In the genomic region with DNA sequence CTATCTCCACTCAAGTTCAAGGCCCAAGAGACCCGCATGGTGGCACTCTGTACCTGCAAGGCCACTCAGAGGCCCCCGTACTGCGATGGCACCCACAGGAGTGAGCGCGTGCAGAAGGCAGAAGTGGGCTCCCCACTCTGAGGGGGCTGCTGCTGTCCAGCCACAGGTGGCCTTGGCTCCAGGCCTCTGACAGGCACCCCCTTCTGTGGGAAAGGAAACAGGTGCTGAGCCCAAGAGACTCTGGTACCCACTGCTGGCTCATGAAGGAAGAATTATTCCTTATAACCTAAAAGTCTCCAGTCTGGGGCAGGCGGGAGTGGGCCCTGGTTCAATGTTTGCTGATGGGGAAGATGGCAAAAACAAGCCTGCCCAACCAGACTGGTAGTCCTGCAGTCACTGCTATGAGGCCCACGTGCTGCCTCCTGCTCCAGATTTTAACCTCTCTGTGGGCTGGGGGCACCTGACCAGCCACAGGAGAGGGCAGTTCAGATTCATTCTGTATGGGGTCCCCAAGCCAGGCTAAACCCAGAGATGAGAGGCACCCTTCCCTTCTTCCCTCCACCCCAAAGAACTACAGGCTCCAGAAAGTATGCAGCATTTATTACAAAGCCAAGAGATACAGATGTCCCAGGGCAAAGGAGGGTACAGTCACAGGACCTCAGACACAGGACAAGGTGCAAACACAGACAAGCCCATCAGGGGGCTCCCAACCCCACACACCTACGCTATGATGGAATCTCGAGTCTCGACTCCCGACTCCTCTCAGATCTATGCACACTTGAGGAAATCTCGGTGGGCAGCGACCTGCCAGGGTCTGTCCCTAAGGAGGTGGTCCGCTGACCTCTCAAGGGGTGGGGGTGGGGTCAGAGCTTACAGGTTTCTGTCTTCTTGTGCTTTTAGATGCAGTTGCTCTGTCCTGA, we compare ENCODE assay signal across 1 cellular context.
TF ChIP-seq lines count a peak whose summit lies in the region.

No MANE protein-coding gene starts in this region.

TF ChIP-seq in HepG2, 621 proteins besides CTCF, POLR2A, EP300 and RAD21 (continues in another document):
- TF ChIP-seq ZNF772 (CRISPR knock-in tag; IDR thresholded peaks at IDR 0.05) = peak; percentile 67; the same call in 1 of the 2 replicates
- TF ChIP-seq U2AF1 (optimal IDR thresholded peaks at IDR 0.05; ENCODE audit: low read depth, low read length) = peak; percentile 1
- no peak for TF ChIP-seq ZBTB39 (CRISPR knock-in tag; IDR thresholded peaks at IDR 0.05)
- 0 out of 2 replicates have a peak, but pooled peaks have one; percentile 44 for TF ChIP-seq EED (CRISPR knock-in tag; IDR thresholded peaks at IDR 0.05)
- TF ChIP-seq PHF8 (CRISPR knock-in tag; IDR thresholded peaks at IDR 0.05) = 0 out of 2 replicates have a peak, but pooled peaks have one; percentile 3
- TF ChIP-seq ZNF777 (CRISPR knock-in tag; IDR thresholded peaks at IDR 0.05) = 0 out of 2 replicates have a peak, but pooled peaks have one; percentile 40
- no peak for TF ChIP-seq TP53 (CRISPR knock-in tag; conservative IDR thresholded peaks at IDR 0.05)
- peak; percentile 84 for TF ChIP-seq XRCC5 (optimal IDR thresholded peaks at IDR 0.05; ENCODE audit: low read length)
- peak; percentile 56; the same call in 1 of the 2 replicates for TF ChIP-seq ZMYM4 (CRISPR knock-in tag; IDR thresholded peaks at IDR 0.05)
- TF ChIP-seq HOXA3 (CRISPR knock-in tag; IDR thresholded peaks at IDR 0.05) = peak; percentile 39
- no peak for TF ChIP-seq XBP1 (CRISPR knock-in tag; IDR thresholded peaks at IDR 0.05)
- no peak for TF ChIP-seq ZNF513 (CRISPR knock-in tag; conservative IDR thresholded peaks at IDR 0.05)
- TF ChIP-seq TBX2 (CRISPR knock-in tag; IDR thresholded peaks at IDR 0.05; ENCODE audit: borderline replicate concordance) = peak; percentile 56; the same call in 1 of the 2 replicates
- peak; percentile 15; the same call in 1 of the 2 replicates for TF ChIP-seq ZNF263 (CRISPR knock-in tag; IDR thresholded peaks at IDR 0.05)
- TF ChIP-seq BRD4 (CRISPR knock-in tag; IDR thresholded peaks at IDR 0.05) = 0 out of 2 replicates have a peak, but pooled peaks have one; percentile 28
- TF ChIP-seq SRY (CRISPR knock-in tag; IDR thresholded peaks at IDR 0.05) = no peak
- TF ChIP-seq KDM4B (CRISPR knock-in tag; IDR thresholded peaks at IDR 0.05) = no peak
- 0 out of 2 replicates have a peak, but pooled peaks have one; percentile 27 for TF ChIP-seq AKAP8 (CRISPR knock-in tag; IDR thresholded peaks at IDR 0.05)
- 0 out of 2 replicates have a peak, but pooled peaks have one; percentile 28 for TF ChIP-seq MED1 (CRISPR knock-in tag; IDR thresholded peaks at IDR 0.05)
- TF ChIP-seq ZNF451 (CRISPR knock-in tag; IDR thresholded peaks at IDR 0.05) = no peak
- TF ChIP-seq UBTF (CRISPR knock-in tag; IDR thresholded peaks at IDR 0.05) = peak; percentile 1; the same call in 1 of the 2 replicates
- TF ChIP-seq, protein P1, sequence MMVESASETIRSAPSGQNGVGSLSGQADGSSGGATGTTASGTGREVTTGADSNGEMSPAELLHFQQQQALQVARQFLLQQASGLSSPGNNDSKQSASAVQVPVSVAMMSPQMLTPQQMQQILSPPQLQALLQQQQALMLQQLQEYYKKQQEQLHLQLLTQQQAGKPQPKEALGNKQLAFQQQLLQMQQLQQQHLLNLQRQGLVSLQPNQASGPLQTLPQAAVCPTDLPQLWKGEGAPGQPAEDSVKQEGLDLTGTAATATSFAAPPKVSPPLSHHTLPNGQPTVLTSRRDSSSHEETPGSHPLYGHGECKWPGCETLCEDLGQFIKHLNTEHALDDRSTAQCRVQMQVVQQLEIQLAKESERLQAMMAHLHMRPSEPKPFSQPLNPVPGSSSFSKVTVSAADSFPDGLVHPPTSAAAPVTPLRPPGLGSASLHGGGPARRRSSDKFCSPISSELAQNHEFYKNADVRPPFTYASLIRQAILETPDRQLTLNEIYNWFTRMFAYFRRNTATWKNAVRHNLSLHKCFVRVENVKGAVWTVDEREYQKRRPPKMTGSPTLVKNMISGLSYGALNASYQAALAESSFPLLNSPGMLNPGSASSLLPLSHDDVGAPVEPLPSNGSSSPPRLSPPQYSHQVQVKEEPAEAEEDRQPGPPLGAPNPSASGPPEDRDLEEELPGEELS (CRISPR knock-in tag; IDR thresholded peaks at IDR 0.05) = 0 out of 2 replicates have a peak, but pooled peaks have one; percentile 18
- TF ChIP-seq MAX (IDR thresholded peaks at IDR 0.05) = 0 out of 2 replicates have a peak, but pooled peaks have one; percentile 1
- no peak for TF ChIP-seq CERS6 (CRISPR knock-in tag; IDR thresholded peaks at IDR 0.05)
- TF ChIP-seq HNF1A (IDR thresholded peaks at IDR 0.05; ENCODE audit: low read depth) = no peak
- TF ChIP-seq HNF1A (CRISPR knock-in tag; IDR thresholded peaks at IDR 0.05; ENCODE audit: borderline replicate concordance) = peak; percentile 14; the same call in 1 of the 2 replicates
- peak; percentile 52 for TF ChIP-seq POLR2G (IDR thresholded peaks at IDR 0.05; ENCODE audit: low read depth, low read length)
- TF ChIP-seq SAP130 (CRISPR knock-in tag; IDR thresholded peaks at IDR 0.05; ENCODE audit: low read depth) = 0 out of 2 replicates have a peak, but pooled peaks have one; percentile 17
- TF ChIP-seq KDM3A (CRISPR knock-in tag; IDR thresholded peaks at IDR 0.05; ENCODE audit: low read depth) = no peak
- TF ChIP-seq ZNF275 (CRISPR knock-in tag; IDR thresholded peaks at IDR 0.05; ENCODE audit: borderline replicate concordance) = 0 out of 2 replicates have a peak, but pooled peaks have one; percentile 49
- 0 out of 2 replicates have a peak, but pooled peaks have one; percentile 2 for TF ChIP-seq TFDP2 (CRISPR knock-in tag; IDR thresholded peaks at IDR 0.05)
- peak; percentile 57; the same call in 1 of the 2 replicates for TF ChIP-seq POGZ (CRISPR knock-in tag; IDR thresholded peaks at IDR 0.05)
- no peak for TF ChIP-seq NAIF1 (CRISPR knock-in tag; IDR thresholded peaks at IDR 0.05; ENCODE audit: borderline replicate concordance)
- 0 out of 2 replicates have a peak, but pooled peaks have one; percentile 31 for TF ChIP-seq TEAD2 (CRISPR knock-in tag; IDR thresholded peaks at IDR 0.05)
- TF ChIP-seq CENPT (CRISPR knock-in tag; IDR thresholded peaks at IDR 0.05; ENCODE audit: low read depth) = 0 out of 2 replicates have a peak, but pooled peaks have one; percentile 38
- 0 out of 2 replicates have a peak, but pooled peaks have one; percentile 31 for TF ChIP-seq ZFP90 (CRISPR knock-in tag; IDR thresholded peaks at IDR 0.05; ENCODE audit: borderline replicate concordance)
- TF ChIP-seq ZNF747 (CRISPR knock-in tag; IDR thresholded peaks at IDR 0.05; ENCODE audit: borderline replicate concordance) = peak; percentile 37; the same call in 1 of the 2 replicates
